In the genomic region with DNA sequence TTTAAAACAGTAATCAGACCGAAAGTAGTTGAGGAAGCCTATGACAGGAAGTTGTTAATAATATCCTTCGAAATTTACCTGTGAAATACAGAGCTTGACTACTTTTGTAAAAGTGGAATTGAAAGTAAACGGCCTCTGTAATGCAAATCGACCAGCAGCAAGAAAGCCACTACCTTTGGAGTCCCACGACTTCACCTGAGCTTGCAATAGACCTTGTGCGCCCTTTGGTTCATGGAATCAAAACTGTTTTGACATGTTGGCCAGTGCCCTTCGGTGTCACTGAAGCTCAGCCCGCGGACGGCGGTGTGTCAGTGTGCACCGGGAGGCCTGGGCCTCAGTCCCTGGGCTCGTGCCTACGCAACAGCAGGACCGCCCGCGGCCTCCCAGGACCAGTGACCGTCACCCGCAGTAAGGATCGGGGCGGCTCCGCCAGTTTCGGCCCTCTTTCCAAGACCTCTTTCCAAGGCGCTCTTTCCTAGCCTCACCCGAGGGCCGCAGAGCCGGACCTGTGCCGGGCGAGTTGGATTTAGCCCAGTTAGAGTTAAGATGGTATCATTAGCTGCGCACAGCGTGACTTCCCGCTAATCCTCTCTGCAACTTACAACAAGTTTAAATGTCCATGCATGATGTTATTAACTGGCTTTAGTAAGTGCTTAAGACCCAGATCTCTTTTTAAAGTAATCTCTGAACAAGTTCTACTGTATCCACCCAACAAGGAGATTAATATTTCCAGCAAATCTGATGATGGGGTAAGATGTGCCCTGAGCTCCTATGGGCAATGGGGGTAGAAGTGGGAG, we compare ENCODE assay signal across 8 cellular contexts.
A peak's percentile ranks its signal among the peaks of the same experiment; 100 is the strongest.
DNase-seq lines count a peak whose midpoint lies in the region; ATAC-seq and TF ChIP-seq lines count a peak whose summit lies in the region.

No MANE protein-coding gene starts in this region.

- DNase-seq in CD4-positive, alpha-beta T cell = no peak
- DNase-seq in fibroblast of lung (ENCODE audit: low read depth in 2 of 2) (peak in 1 of 2 donors; percentile 70), tibial nerve (ENCODE audit: low spot score in 2 of 2) (no peak), NCI-H2196 treated with DMSO at 0.1 percent for 48 hours (lab: John Stamatoyannopoulos, UW; ENCODE audit: unreplicated experiment) (no peak)
- DNase-seq in activated CD8-positive, alpha-beta memory T cell treated with anti-CD3 and anti-CD28 coated beads, Interleukin-2, amount 50 U/mL, for 48 hours = no peak
- DNase-seq in stimulated activated CD4-positive, alpha-beta T cell treated with anti-CD3 and anti-CD28 coated beads, Interleukin-4, amount 100 ng/mL, for 24 hours = no peak

- no peak overlapping the region for H3K27ac ChIP-seq in CD4-positive, alpha-beta T cell (ENCODE audit: low read depth, low read length)
- H3K27ac ChIP-seq in fibroblast of lung (ENCODE audit: insufficient read depth, low read length) (no peak overlapping the region), tibial nerve (peak overlapping the region; percentile 55 to 83 (median 73))

- H3K27me3 ChIP-seq in CD4-positive, alpha-beta T cell (ENCODE audit: control insufficient read depth, insufficient read depth, low read length) = peaks cover 85% of the 10 kb centered on the region
- peaks cover 29% of the 10 kb centered on the region for H3K27me3 ChIP-seq in fibroblast of lung (ENCODE audit: control insufficient read depth, insufficient read depth, low read length)
- peaks cover 0 to 58% of the 10 kb centered on the region in 2 donors for H3K27me3 ChIP-seq in tibial nerve

- no peak overlapping the region for H3K9ac ChIP-seq in fibroblast of lung (ENCODE audit: insufficient read depth, low read length)

- H3K9me3 ChIP-seq in CD4-positive, alpha-beta T cell (ENCODE audit: control insufficient read depth, low read length) = peaks cover 15% of the 10 kb centered on the region
- H3K9me3 ChIP-seq in fibroblast of lung (ENCODE audit: control insufficient read depth, insufficient read depth, low read depth, low read length) (no peaks in the 10 kb centered on the region), tibial nerve (no peaks in the 10 kb centered on the region)

- TF ChIP-seq EP300 in tibial nerve (IDR thresholded peaks at IDR 0.05) = no peak

- no peak overlapping the region for H3K27ac Mint-ChIP-seq in CD4-positive, alpha-beta T cell

- H3K4me3 ChIP-seq in fibroblast of lung (replicated peaks in 1 of 4; ENCODE audit: control extremely low read depth in 1 of 4, insufficient read depth in 1 of 4, low read depth in 3 of 4, low read length in 4 of 4) (no peak overlapping the region), tibial nerve (peak overlapping the region in 3 of 4 donors; percentile 31 to 53 (median 48))

- peaks cover 79% of the 10 kb centered on the region for H3K27me3 Mint-ChIP-seq in CD4-positive, alpha-beta T cell

- H3K4me1 ChIP-seq in fibroblast of lung (ENCODE audit: control insufficient read depth, extremely low read depth, insufficient read depth, low read length) (no peaks in the 10 kb centered on the region), tibial nerve (peaks cover 0 to 31% (median 7%) of the 10 kb centered on the region in 4 donors)

- no peaks in the 10 kb centered on the region for H3K79me2 ChIP-seq in fibroblast of lung (ENCODE audit: control insufficient read depth, insufficient read depth, low read length)

- CTCF ChIA-PET in CD4-positive, alpha-beta T cell (lab: Charles Lee) = no interaction called here

- no peak for ATAC-seq in CD4-positive, alpha-beta T cell (ENCODE audit: poor library complexity)
- ATAC-seq in GM19452 (IDR thresholded peaks at IDR 0.05; ENCODE audit: unreplicated experiment) = peak; percentile 42
- ATAC-seq in HG03520 (IDR thresholded peaks at IDR 0.05; ENCODE audit: unreplicated experiment) = peak; percentile 41

- H3K4me1 Mint-ChIP-seq in CD4-positive, alpha-beta T cell (ENCODE audit: low read depth) = peaks cover 12% of the 10 kb centered on the region

- TF ChIP-seq POLR2A in tibial nerve (IDR thresholded peaks at IDR 0.05) = no peak

- POLR2A ChIA-PET in CD4-positive, alpha-beta T cell (lab: Charles Lee) = no interaction called here

- intact Hi-C loops in CD4-positive, alpha-beta T cell (cut with DNase I, micrococcal nuclease) = no loop called here

- H2AFZ ChIP-seq in fibroblast of lung (ENCODE audit: low read length) = peak overlapping the region; percentile 20

- no peaks in the 10 kb centered on the region for H3K36me3 Mint-ChIP-seq in CD4-positive, alpha-beta T cell (ENCODE audit: low read depth)

- peak overlapping the region; percentile 27 for H3K4me2 ChIP-seq in fibroblast of lung (ENCODE audit: extremely low read depth, insufficient read depth, low read length)

- H3K36me3 ChIP-seq in fibroblast of lung (ENCODE audit: control insufficient read depth, insufficient read depth, low read length) (no peaks in the 10 kb centered on the region), tibial nerve (no peaks in the 10 kb centered on the region)

- TF ChIP-seq CTCF in CD4-positive, alpha-beta T cell (IDR thresholded peaks at IDR 0.05) = no peak
- no peak for TF ChIP-seq CTCF in fibroblast of lung (conservative IDR thresholded peaks at IDR 0.05 in 1 of 2, IDR thresholded peaks at IDR 0.05 in 1 of 2; ENCODE audit: low read depth in 1 of 2, low read length in 2 of 2)
- no peak for TF ChIP-seq CTCF in tibial nerve (IDR thresholded peaks at IDR 0.05)

- peak overlapping the region; percentile 36 for H3K4me3 Mint-ChIP-seq in CD4-positive, alpha-beta T cell

- 29 to 33% methylated on average over 32 of the region's 32 CpGs for WGBS in tibial nerve, 2 donors

- peaks cover 11% of the 10 kb centered on the region for H3K9me3 Mint-ChIP-seq in CD4-positive, alpha-beta T cell

- no peaks in the 10 kb centered on the region for H4K20me1 ChIP-seq in fibroblast of lung (ENCODE audit: control insufficient read depth, extremely low read depth, insufficient read depth, low read length)

Comparison
In these comparisons a context has a peak if more than half of its experiments do, and no peak if none do; other contexts are left out.
1. H3K27ac ChIP-seq: peak in tibial nerve (4 of 4); none in CD4-positive, alpha-beta T cell (single experiment) and fibroblast of lung (single experiment).
2. H3K4me3 ChIP-seq: peak in tibial nerve (3 of 4); none in fibroblast of lung (0 of 4).